In the genomic region with DNA sequence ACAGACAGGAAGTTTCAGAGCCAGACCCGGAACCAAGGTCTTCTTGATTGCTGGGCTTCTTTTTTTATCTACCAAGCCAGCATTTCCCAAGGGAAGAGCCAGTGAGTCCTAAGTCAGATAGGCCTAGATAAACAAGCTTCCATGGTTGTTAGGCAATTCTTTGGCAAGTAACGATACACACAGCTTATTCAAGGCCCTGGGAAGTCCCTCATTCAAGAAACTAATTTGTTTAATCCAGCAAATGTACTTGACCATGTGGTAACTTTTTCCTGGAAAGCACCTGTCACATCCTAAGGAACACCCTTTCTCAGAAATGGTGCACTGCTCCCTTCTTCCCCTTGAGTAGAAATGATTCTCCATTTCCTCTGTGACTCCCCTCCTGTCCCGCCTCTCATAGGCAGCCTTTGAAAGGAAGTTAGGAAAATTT, we compare ENCODE assay signal across 16 cellular contexts.
DNase-seq lines count a peak whose midpoint lies in the region; ATAC-seq and TF ChIP-seq lines count a peak whose summit lies in the region.
"Had no signal": no experiment of that assay in that cellular context is flagged by ENCODE, and none has a peak within 500 bp of the region (broad histone marks: within the 10 kb centered on the region; RNA-seq: fewer than 3 reads in every experiment).

No MANE protein-coding gene starts in this region.

- H3K36me3 Mint-ChIP-seq in activated CD8-positive, alpha-beta T cell treated with anti-CD3 and anti-CD28 coated beads, Interleukin-2, amount 10 ng/mL, durations not matched to agents 7 days and 5 days (ENCODE audit: low read depth) = peaks cover 79% of the 10 kb centered on the region
- H3K36me3 Mint-ChIP-seq in nephron progenitor cell (ENCODE audit: low read depth) = peaks cover 84% of the 10 kb centered on the region

- CTCF ChIA-PET in activated CD8-positive, alpha-beta T cell treated with anti-CD3 and anti-CD28 coated beads, Interleukin-2, amount 10 ng/mL, durations not matched to agents 7 days and 5 days (lab: Charles Lee) = interaction anchor here (0.6 to 5.0 kb wide), 3 partner anchors 8 to 356 kb away, joined by 3 to 34 read pairs (median 3); no protein-coding TSS in a partner anchor

- DNase-seq in activated CD8-positive, alpha-beta T cell treated with anti-CD3 and anti-CD28 coated beads, Interleukin-2, amount 10 ng/mL, durations not matched to agents 7 days and 5 days = no peak
- DNase-seq in fibroblast of villous mesenchyme (ENCODE audit: low read depth) (peak; percentile 71), nephron progenitor cell (no peak), HPDE6-E6E7 (ENCODE audit: extremely low spot score) (no peak), G401 (ENCODE audit: low spot score) (no peak), NCI-H774 (lab: John Stamatoyannopoulos, UW) (no peak)
- no peak for DNase-seq in stimulated activated CD4-positive, alpha-beta T cell treated with anti-CD3 and anti-CD28 coated beads, Interleukin-4, amount 100 ng/mL, for 4 hours
- DNase-seq: activated CD4-positive, alpha-beta T cell treated with anti-CD3 and anti-CD28 coated beads, Interleukin-2, amount 50 U/mL, for 48 hours; activated gamma-delta T cell; GM23248; hippocampal formation; NCI-H1417; SJCRH30; small intestine had no signal

- ATAC-seq in activated CD8-positive, alpha-beta T cell treated with anti-CD3 and anti-CD28 coated beads, Interleukin-2, amount 10 ng/mL, durations not matched to agents 7 days and 5 days = no peak
- ATAC-seq: K562 had no signal

- H3K4me2 ChIP-seq in BLaER1 treated with 17β-estradiol and CSF1 and Interleukin-3, amounts not matched to agents 10 nM and 100 nM = peak overlapping the region in 9 of 11 experiments; percentile 0 to 59 (median 50); a peak in 17 of 22 replicates

- no peak overlapping the region for H3K9ac ChIP-seq in BLaER1 treated with 17β-estradiol and CSF1 and Interleukin-3, amounts not matched to agents 10 nM and 100 nM
- H3K9ac ChIP-seq: GM23248 had no signal

- H3K4me3 Mint-ChIP-seq in activated CD8-positive, alpha-beta T cell treated with anti-CD3 and anti-CD28 coated beads, Interleukin-2, amount 10 ng/mL, durations not matched to agents 7 days and 5 days = no peak overlapping the region
- no peak overlapping the region for H3K4me3 Mint-ChIP-seq in nephron progenitor cell

- no peaks in the 10 kb centered on the region for H3K27me3 Mint-ChIP-seq in activated CD8-positive, alpha-beta T cell treated with anti-CD3 and anti-CD28 coated beads, Interleukin-2, amount 10 ng/mL, durations not matched to agents 7 days and 5 days (ENCODE audit: low read depth)
- H3K27me3 Mint-ChIP-seq in nephron progenitor cell (ENCODE audit: low read depth, poor library complexity) = no peaks in the 10 kb centered on the region

- POLR2A ChIA-PET in activated CD8-positive, alpha-beta T cell treated with anti-CD3 and anti-CD28 coated beads, Interleukin-2, amount 10 ng/mL, durations not matched to agents 7 days and 5 days (lab: Charles Lee) = no interaction called here

- H3K36me3 ChIP-seq in BLaER1 treated with 17β-estradiol and CSF1 and Interleukin-3, amounts not matched to agents 10 nM and 100 nM = peaks cover 57 to 100% (median 78%) of the 10 kb centered on the region in 11 experiments
- H3K36me3 ChIP-seq: SJCRH30 had no signal

- no peaks in the 10 kb centered on the region for H4K20me1 ChIP-seq in BLaER1 treated with 17β-estradiol and CSF1 and Interleukin-3, amounts not matched to agents 10 nM and 100 nM

- peak overlapping the region; percentile 67 for H3K27ac Mint-ChIP-seq in activated CD8-positive, alpha-beta T cell treated with anti-CD3 and anti-CD28 coated beads, Interleukin-2, amount 10 ng/mL, durations not matched to agents 7 days and 5 days
- H3K27ac Mint-ChIP-seq in nephron progenitor cell = peak overlapping the region; percentile 4

- TF ChIP-seq CTCF in fibroblast of villous mesenchyme (IDR thresholded peaks at IDR 0.05; ENCODE audit: insufficient read depth, low read depth, low read length) (no peak), nephron progenitor cell (IDR thresholded peaks at IDR 0.05) (no peak)

- peaks cover 38% of the 10 kb centered on the region for H3K4me1 Mint-ChIP-seq in activated CD8-positive, alpha-beta T cell treated with anti-CD3 and anti-CD28 coated beads, Interleukin-2, amount 10 ng/mL, durations not matched to agents 7 days and 5 days (ENCODE audit: low read depth)
- H3K4me1 Mint-ChIP-seq in nephron progenitor cell = no peaks in the 10 kb centered on the region

- in situ Hi-C loops in G401 (cut with HindIII; ENCODE audit: low sequenced_read_pairs) = no loop called here

- H3K27ac ChIP-seq in BLaER1 treated with 17β-estradiol and CSF1 and Interleukin-3, amounts not matched to agents 10 nM and 100 nM = no peak overlapping the region
- H3K27ac ChIP-seq: GM23248, SJCRH30 had no signal

- no peak overlapping the region for H3K4me3 ChIP-seq in BLaER1 treated with 17β-estradiol and CSF1 and Interleukin-3, amounts not matched to agents 10 nM and 100 nM
- H3K4me3 ChIP-seq in fibroblast of villous mesenchyme (ENCODE audit: low read depth, low read length) = no peak overlapping the region
- H3K4me3 ChIP-seq: GM23248, K562, SJCRH30 had no signal

- H3K9me3 Mint-ChIP-seq in activated CD8-positive, alpha-beta T cell treated with anti-CD3 and anti-CD28 coated beads, Interleukin-2, amount 10 ng/mL, durations not matched to agents 7 days and 5 days (ENCODE audit: insufficient read depth) = peaks cover 4% of the 10 kb centered on the region
- H3K9me3 Mint-ChIP-seq in nephron progenitor cell = no peaks in the 10 kb centered on the region

- H3K9me3 ChIP-seq in BLaER1 treated with 17β-estradiol and CSF1 and Interleukin-3, amounts not matched to agents 10 nM and 100 nM (replicated peaks in 1 of 11) = no peaks in the 10 kb centered on the region
- H3K9me3 ChIP-seq: SJCRH30 had no signal

- peaks cover 0 to 13% (median 10%) of the 10 kb centered on the region in 10 experiments; a peak in 16 of 20 replicates for H3K4me1 ChIP-seq in BLaER1 treated with 17β-estradiol and CSF1 and Interleukin-3, amounts not matched to agents 10 nM and 100 nM
- H3K4me1 ChIP-seq: SJCRH30 had no signal

- H3K27me3 ChIP-seq in BLaER1 treated with 17β-estradiol and CSF1 and Interleukin-3, amounts not matched to agents 10 nM and 100 nM = no peaks in the 10 kb centered on the region
- H3K27me3 ChIP-seq: SJCRH30 had no signal
